ENCODE assay signal across 10 cellular contexts in genomic region chr1:25675729-25676476, GRCh38. TPM values are rescaled to one million over a fixed set of nuclear protein-coding genes. Genes with fewer than 3 reads are reported as not detected.
DNase-seq lines count a peak whose midpoint lies in the region; ATAC-seq and TF ChIP-seq lines count a peak whose summit lies in the region.
"Had no signal": no experiment of that assay in that cellular context is flagged by ENCODE, and none has a peak within 500 bp of the region (broad histone marks: within the 10 kb centered on the region; RNA-seq: fewer than 3 reads in every experiment).

No MANE protein-coding gene starts in this region.

- H3K79me2 ChIP-seq in Karpas-422 (ENCODE audit: low read length), result no peaks in the 10 kb centered on the region

- CTCF ChIA-PET in activated CD4-positive, alpha-beta T cell treated with anti-CD3 and anti-CD28 coated beads for 36 hours (lab: Charles Lee), result interaction anchor here (0.6 to 3.0 kb wide), 25 partner anchors 9 to 845 kb away, joined by 3 to 30 read pairs (median 4); no protein-coding TSS in a partner anchor

- H3K36me3 ChIP-seq in mucosa of descending colon (ENCODE audit: low read depth) (no peaks in the 10 kb centered on the region), Karpas-422 (ENCODE audit: insufficient read depth, low read length) (no peaks in the 10 kb centered on the region), endodermal cell (ENCODE audit: control insufficient read depth, insufficient read depth, low read length) (no peaks in the 10 kb centered on the region)
- H3K36me3 ChIP-seq: thoracic aorta had no signal

- TF ChIP-seq CTCF in mucosa of descending colon (IDR thresholded peaks at IDR 0.05), result no peak
- TF ChIP-seq CTCF in endodermal cell (conservative IDR thresholded peaks at IDR 0.05), result no peak

- peaks cover 11% of the 10 kb centered on the region for H3K36me3 Mint-ChIP-seq in activated CD4-positive, alpha-beta T cell treated with anti-CD3 and anti-CD28 coated beads for 36 hours (ENCODE audit: low read depth)
- no peaks in the 10 kb centered on the region for H3K36me3 Mint-ChIP-seq in endodermal cell (ENCODE audit: low read depth)

- ATAC-seq in GM18861 (IDR thresholded peaks at IDR 0.05; ENCODE audit: unreplicated experiment) (peak; percentile 94), HG02943 (IDR thresholded peaks at IDR 0.05; ENCODE audit: low read depth, unreplicated experiment) (peak; percentile 97), mucosa of descending colon (peak; percentile 79)
- peak; percentile 85 for ATAC-seq in activated CD4-positive, alpha-beta T cell treated with anti-CD3 and anti-CD28 coated beads for 36 hours

- no peak for TF ChIP-seq POLR2A in erythroblast (IDR thresholded peaks at IDR 0.05; ENCODE audit: low read length)

- no peak overlapping the region for H3K4me3 ChIP-seq in mucosa of descending colon
- no peak overlapping the region for H3K4me3 ChIP-seq in Karpas-422 (ENCODE audit: low read length)
- H3K4me3 ChIP-seq in endodermal cell (ENCODE audit: low read length), result no peak overlapping the region
- H3K4me3 ChIP-seq: thoracic aorta had no signal

- no peaks in the 10 kb centered on the region for H3K9me2 ChIP-seq in Karpas-422 (replicated peaks; ENCODE audit: insufficient read depth, low read length)

- no peak overlapping the region for H3K4me2 ChIP-seq in Karpas-422 (ENCODE audit: low read depth, low read length, poor library complexity, severe bottlenecking)

- H3K27me3 ChIP-seq in Karpas-422 (ENCODE audit: low read length) (no peaks in the 10 kb centered on the region), endodermal cell (ENCODE audit: control insufficient read depth, insufficient read depth, low read length, poor library complexity, severe bottlenecking) (no peaks in the 10 kb centered on the region)

- peaks cover 89% of the 10 kb centered on the region for H3K4me1 Mint-ChIP-seq in activated CD4-positive, alpha-beta T cell treated with anti-CD3 and anti-CD28 coated beads for 36 hours
- peaks cover 15% of the 10 kb centered on the region for H3K4me1 Mint-ChIP-seq in endodermal cell

- no peak overlapping the region for H3K9ac ChIP-seq in Karpas-422 (ENCODE audit: low read length)
- no peak overlapping the region for H3K9ac ChIP-seq in endodermal cell (ENCODE audit: extremely low read depth, low read length, poor library complexity, severe bottlenecking)

- H3K9me3 ChIP-seq in mucosa of descending colon (no peaks in the 10 kb centered on the region), Karpas-422 (ENCODE audit: low read length) (no peaks in the 10 kb centered on the region), endodermal cell (ENCODE audit: control insufficient read depth, low read length) (no peaks in the 10 kb centered on the region)
- H3K9me3 ChIP-seq: thoracic aorta had no signal

- H3K4me1 ChIP-seq in mucosa of descending colon (ENCODE audit: low read depth) (peaks cover 7% of the 10 kb centered on the region), Karpas-422 (ENCODE audit: low read length) (no peaks in the 10 kb centered on the region), endodermal cell (ENCODE audit: control insufficient read depth, insufficient read depth, low read length) (no peaks in the 10 kb centered on the region)

- POLR2A ChIA-PET in activated CD4-positive, alpha-beta T cell treated with anti-CD3 and anti-CD28 coated beads for 36 hours (lab: Charles Lee), result interaction anchor here (0.5 to 3.4 kb wide), 9 partner anchors 9 to 425 kb away, joined by 3 to 17 read pairs (median 5); no protein-coding TSS in a partner anchor

- peaks cover 2% of the 10 kb centered on the region for H3K27me3 Mint-ChIP-seq in activated CD4-positive, alpha-beta T cell treated with anti-CD3 and anti-CD28 coated beads for 36 hours
- no peaks in the 10 kb centered on the region for H3K27me3 Mint-ChIP-seq in endodermal cell (ENCODE audit: insufficient read depth)

- DNase-seq in activated CD4-positive, alpha-beta T cell treated with anti-CD3 and anti-CD28 coated beads for 36 hours, result peak; percentile 94
- DNase-seq in mucosa of descending colon, result peak in 1 of 3 donors; percentile 58
- no peak for DNase-seq in superior temporal gyrus (ENCODE audit: extremely low spot score)
- DNase-seq in erythroblast (lab: John Stamatoyannopoulos, UW), result no peak
- no peak for DNase-seq in Karpas-422
- no peak for DNase-seq in endodermal cell

- no peaks in the 10 kb centered on the region for H3K9me3 Mint-ChIP-seq in activated CD4-positive, alpha-beta T cell treated with anti-CD3 and anti-CD28 coated beads for 36 hours (ENCODE audit: low read depth)
- peaks cover 8% of the 10 kb centered on the region for H3K9me3 Mint-ChIP-seq in endodermal cell

- H3K27ac Mint-ChIP-seq in activated CD4-positive, alpha-beta T cell treated with anti-CD3 and anti-CD28 coated beads for 36 hours, result peak overlapping the region; percentile 78
- no peak overlapping the region for H3K27ac Mint-ChIP-seq in endodermal cell

- no peak overlapping the region for H2AFZ ChIP-seq in Karpas-422 (ENCODE audit: low read length)

- 87 to 90% methylated on average over 3 to 11 of the region's 11 CpGs for WGBS in endodermal cell (ENCODE audit: insufficient coverage in 1 of 2, insufficient read length in 1 of 2), 2 experiments

- intact Hi-C loops in activated CD4-positive, alpha-beta T cell treated with anti-CD3 and anti-CD28 coated beads for 36 hours (cut with DNase I, micrococcal nuclease), result loop anchor here (1.0 to 5.0 kb wide), 14 partner anchors 21 to 244 kb away; partner anchors contain the start of genes MACO1 (in 1 of the 2) and MAN1C1 (in 1 of the 2)
- intact Hi-C loops in mucosa of descending colon (cut with DNase I, micrococcal nuclease), result no loop called here

- H3K27ac ChIP-seq in Karpas-422 (ENCODE audit: low read length) (no peak overlapping the region), endodermal cell (ENCODE audit: low read depth, low read length) (no peak overlapping the region)
- H3K27ac ChIP-seq: epithelial cell of prostate, thoracic aorta had no signal

- peak overlapping the region; percentile 50 for H3K4me3 Mint-ChIP-seq in activated CD4-positive, alpha-beta T cell treated with anti-CD3 and anti-CD28 coated beads for 36 hours
- no peak overlapping the region for H3K4me3 Mint-ChIP-seq in endodermal cell

- no peaks in the 10 kb centered on the region for H4K20me1 ChIP-seq in Karpas-422 (ENCODE audit: insufficient read depth, low read depth, low read length)

RNA-seq across cellular contexts. Expression of gene MAN1C1, which starts 59.3 kb away (rescaled TPM):
- 10 to 100 TPM in 1 of 2 experiments, 1 to 10 TPM in 1; 10.0 to 10.1 TPM for total RNA-seq in activated CD4-positive, alpha-beta T cell treated with anti-CD3 and anti-CD28 coated beads for 36 hours
- total RNA-seq in mucosa of descending colon (10 to 100 TPM in 1 of 3 donors, 1 to 10 TPM in 2; 2.5 to 22.0 (median 6.1) TPM), endodermal cell (1 to 10 TPM; 2.2 to 4.3 TPM)
- total RNA-seq in Karpas-422 (2014; rRNA removed; shearing (Covaris generic); ENCODE audit: low replicate concordance), result not detected in 2 replicates
- polyA plus RNA-seq in endodermal cell (2013, experiment 1 of 2), result 8.0 TPM
- polyA plus RNA-seq in endodermal cell (2013, experiment 2 of 2), result 6.9 TPM

Comparison
In these comparisons a context has a peak if more than half of its experiments do, and no peak if none do; other contexts are left out.
1. intact Hi-C loops: an anchor here in activated CD4-positive, alpha-beta T cell treated with anti-CD3 and anti-CD28 coated beads for 36 hours (1.0 to 5.0 kb wide); none called in mucosa of descending colon.